ENCODE assay signal across 8 cellular contexts in genomic region chr18:57801379-57802165, GRCh38. TPM values are rescaled to one million over a fixed set of nuclear protein-coding genes. Genes with fewer than 3 reads are reported as not detected.
DNase-seq lines count a peak whose midpoint lies in the region; ATAC-seq, FAIRE-seq and TF ChIP-seq lines count a peak whose summit lies in the region.

No MANE protein-coding gene starts in this region.

- H3K36me3 ChIP-seq in NT2/D1 (ENCODE audit: insufficient read depth, insufficient read length, low read length) (no peaks in the 10 kb centered on the region), pancreas (no peaks in the 10 kb centered on the region)

- TF ChIP-seq POLR2A in GM18505 (IDR thresholded peaks at IDR 0.05; ENCODE audit: borderline replicate concordance, extremely low read depth, insufficient read depth, insufficient read length) = no peak

- DNase-seq in ELR (ENCODE audit: low read depth) (peak; percentile 55), NT2/D1 (ENCODE audit: low read depth, low spot score) (no peak), fibroblast of gingiva (ENCODE audit: low read depth) (peak; percentile 23), pancreas (peak; percentile 36 to 71 (median 42)), inferior parietal cortex (ENCODE audit: extremely low spot score) (no peak), putamen (ENCODE audit: low spot score) (no peak), NCI-H1436 (lab: John Stamatoyannopoulos, UW) (no peak)

- H3K4me1 ChIP-seq in NT2/D1 (ENCODE audit: insufficient read depth, insufficient read length) (peaks cover 2% of the 10 kb centered on the region), pancreas (peaks cover 11 to 47% (median 37%) of the 10 kb centered on the region in 3 donors)

- H3K27me3 ChIP-seq in NT2/D1 (ENCODE audit: insufficient read depth, insufficient read length) (peaks cover 70% of the 10 kb centered on the region), pancreas (no peaks in the 10 kb centered on the region)

- 3 to 4% methylated on average over 35 to 39 of the region's 39 CpGs for WGBS in pancreas, 2 donors

- no peaks in the 10 kb centered on the region for H3K9me3 ChIP-seq in NT2/D1 (ENCODE audit: insufficient read depth, low read length)
- H3K9me3 ChIP-seq in pancreas = no peaks in the 10 kb centered on the region

- intact Hi-C loops in pancreas (cut with DNase I) = no loop called here

- H3K4me3 ChIP-seq in NT2/D1 (ENCODE audit: insufficient read length, low read depth) (peak overlapping the region; percentile 46), pancreas (peak overlapping the region; percentile 67 to 98 (median 78))

- no peak for TF ChIP-seq CTCF in pancreas (IDR thresholded peaks at IDR 0.05)

- no peak for FAIRE-seq in pancreas (lab: Jason Lieb, UNC)

- peak overlapping the region; percentile 94 to 96 (median 96) for H3K27ac ChIP-seq in pancreas

- peak overlapping the region; percentile 21 for H3K9ac ChIP-seq in NT2/D1 (ENCODE audit: insufficient read length, low read depth)

- ATAC-seq in pancreas = peak in 2 of 4 donors; percentile 2 to 5
- ATAC-seq in GM18505 (IDR thresholded peaks at IDR 0.05; ENCODE audit: unreplicated experiment) = no peak

RNA-seq across cellular contexts. Expression of gene ATP8B1, which starts 1.5 kb away (rescaled TPM):
- 10 to 100 TPM; 32.2 to 44.8 (median 38.8) TPM for total RNA-seq in pancreas
- 10 to 100 TPM in 1 of 2 donors, 1 to 10 TPM in 1; 8.0 to 10.2 TPM for polyA plus RNA-seq in pancreas

Comparison
In these comparisons a context has a peak if more than half of its experiments do, and no peak if none do; other contexts are left out.
1. DNase-seq: peak in ELR (single experiment), fibroblast of gingiva (single experiment) and pancreas (6 of 6); none in NT2/D1 (single experiment), inferior parietal cortex (single experiment), putamen (single experiment) and NCI-H1436 (single experiment).